ENCODE assay signal across 20 cellular contexts in genomic region chr16:63422633-63423032, GRCh38.
"Had no signal": no experiment of that assay in that cellular context is flagged by ENCODE, and none has a peak within 500 bp of the region (broad histone marks: within the 10 kb centered on the region; RNA-seq: fewer than 3 reads in every experiment).

No MANE protein-coding gene starts in this region.

- ATAC-seq: activated CD8-positive, alpha-beta T cell treated with anti-CD3 and anti-CD28 coated beads, Interleukin-2, amount 10 ng/mL, durations not matched to agents 7 days and 5 days; activated naive CD4-positive, alpha-beta T cell treated with anti-CD3 and anti-CD28 coated beads, Interleukin-2, amount 50 U/mL, for 72 hours; activated naive CD8-positive, alpha-beta T cell treated with anti-CD3 and anti-CD28 coated beads, Interleukin-2, amount 50 U/mL, for 24 hours; body of pancreas had no signal

- DNase-seq: activated CD4-positive, alpha-beta T cell treated with anti-CD3 and anti-CD28 coated beads for 48 hours; activated CD4-positive, alpha-beta T cell treated with anti-CD3 and anti-CD28 coated beads, Interleukin-2, amount 50 U/mL, for 4 hours; activated CD4-positive, CD25-positive, alpha-beta regulatory T cell treated with anti-CD3 and anti-CD28 coated beads, Interleukin-2, amount 50 U/mL, for 72 hours; activated CD8-positive, alpha-beta T cell treated with anti-CD3 and anti-CD28 coated beads, Interleukin-2, amount 10 ng/mL, durations not matched to agents 7 days and 5 days; activated effector memory CD4-positive, alpha-beta T cell treated with Interleukin-2 at 50 U/mL for 16 hours; activated naive CD4-positive, alpha-beta T cell; activated naive CD8-positive, alpha-beta T cell treated with anti-CD3 and anti-CD28 coated beads, Interleukin-2, amount 50 U/mL, for 24 hours; activated T-cell treated with anti-CD3 and anti-CD28 coated beads, Interleukin-2, amount 50 U/mL, for 24 hours; amniotic stem cell; body of pancreas; MM.1S; NCI-H1105; NCI-H1436; NCI-H187 treated with DMSO at 0.1 percent for 48 hours; NCI-H345; NCI-H774; Peyer's patch; Right ventricle myocardium superior; SJCRH30 had no signal
